ENCODE assay signal across 8 cellular contexts in genomic region chr20:4082406-4083102, GRCh38.
A peak's percentile ranks its signal among the peaks of the same experiment; 100 is the strongest.
DNase-seq lines count a peak whose midpoint lies in the region; ATAC-seq, FAIRE-seq and TF ChIP-seq lines count a peak whose summit lies in the region.

No MANE protein-coding gene starts in this region.

- WGBS in small intestine, 3 donors: 21 to 35% (median 24%) methylated on average over 6 of the region's 8 CpGs

- H3K36me3 ChIP-seq in OCI-LY7 (ENCODE audit: insufficient read depth, low read length) (no peaks in the 10 kb centered on the region), small intestine (ENCODE audit: control insufficient read depth in 2 of 2, insufficient read depth in 2 of 2, low read length in 2 of 2) (no peaks in the 10 kb centered on the region)

- CTCF ChIA-PET in AG04450 (lab: Charles Lee): interaction anchor here (1.7 kb wide), 1 partner anchor 56 kb away, joined by 7 read pairs; no protein-coding TSS in a partner anchor
- CTCF ChIA-PET in OCI-LY7 (lab: Charles Lee; ENCODE audit: unreplicated experiment): no interaction called here

- H3K4me2 ChIP-seq in OCI-LY7 (ENCODE audit: low read length): no peak overlapping the region

- H3K27me3 ChIP-seq in AG04450 (ENCODE audit: control insufficient read depth, insufficient read depth, low read length): no peaks in the 10 kb centered on the region
- no peaks in the 10 kb centered on the region for H3K27me3 ChIP-seq in small intestine (ENCODE audit: control insufficient read depth in 2 of 2, insufficient read depth in 2 of 2, low read length in 2 of 2)

- TF ChIP-seq CTCF in AG04450 (IDR thresholded peaks at IDR 0.05; ENCODE audit: low read depth, low read length) (no peak), OCI-LY7 (conservative IDR thresholded peaks at IDR 0.05; ENCODE audit: low read length) (no peak)

- POLR2A ChIA-PET in AG04450 (lab: Yijun Ruan, JAX) (no interaction called here), OCI-LY7 (lab: Charles Lee) (no interaction called here)

- no peaks in the 10 kb centered on the region for H3K9me2 ChIP-seq in OCI-LY7 (ENCODE audit: insufficient read depth, low read length)

- peak overlapping the region; percentile 95 for H3K27ac ChIP-seq in AG04450 (ENCODE audit: low read depth, low read length)
- no peak overlapping the region for H3K27ac ChIP-seq in OCI-LY7 (ENCODE audit: low read depth, low read length, poor library complexity, severe bottlenecking)
- H3K27ac ChIP-seq in small intestine (ENCODE audit: low read depth in 1 of 2, low read length in 1 of 2): peak overlapping the region in 1 of 2 donors; percentile 94

- no peaks in the 10 kb centered on the region for H3K79me2 ChIP-seq in OCI-LY7 (ENCODE audit: insufficient read depth, low read depth, low read length)

- no peak for FAIRE-seq in small intestine (lab: Jason Lieb, UNC)

- ATAC-seq in GM21717 (IDR thresholded peaks at IDR 0.05; ENCODE audit: unreplicated experiment): peak; percentile 57
- ATAC-seq in left cardiac atrium: peak; percentile 42 to 64

- H3K4me3 ChIP-seq in AG04450 (ENCODE audit: low read depth, low read length) (peak overlapping the region; percentile 35), OCI-LY7 (ENCODE audit: low read depth, low read length, poor library complexity, severe bottlenecking) (no peak overlapping the region), small intestine (ENCODE audit: low read depth in 1 of 2, low read length in 2 of 2) (no peak overlapping the region)

- BruUV-seq in OCI-LY7 (replicated peaks; lab: Mats Ljungman, UMichigan): no TSS peak

- H3K9me3 ChIP-seq in AG04450 (ENCODE audit: control insufficient read depth, insufficient read depth, low read length) (no peaks in the 10 kb centered on the region; the same call in 1 of the 2 replicates), OCI-LY7 (ENCODE audit: low read length) (no peaks in the 10 kb centered on the region), small intestine (ENCODE audit: control insufficient read depth, low read depth) (no peaks in the 10 kb centered on the region)

- no peaks in the 10 kb centered on the region for H4K20me1 ChIP-seq in OCI-LY7 (ENCODE audit: insufficient read depth, low read length)

- DNase-seq in AG04450 (ENCODE audit: low read depth, low spot score): no peak
- DNase-seq in OCI-LY7 (ENCODE audit: low spot score): no peak
- DNase-seq in activated T-cell treated with anti-CD3 and anti-CD28 coated beads, Interleukin-2, amount 50 U/mL, for 48 hours: peak; percentile 64 to 66
- peak; percentile 70 for DNase-seq in left cardiac atrium
- peak; percentile 63 for DNase-seq in stimulated activated CD4-positive, alpha-beta T cell treated with anti-CD3 and anti-CD28 coated beads, Interleukin-15, amount 100 ng/mL, for 24 hours
- no peak for DNase-seq in small intestine
- no peak for DNase-seq in NCI-H524 (lab: John Stamatoyannopoulos, UW)

- H2AFZ ChIP-seq in OCI-LY7 (ENCODE audit: low read length): peak overlapping the region; percentile 34; the same call in 1 of the 2 replicates

- peaks cover 12% of the 10 kb centered on the region for H3K4me1 ChIP-seq in OCI-LY7 (ENCODE audit: insufficient read depth, low read length, poor library complexity, severe bottlenecking)
- no peaks in the 10 kb centered on the region for H3K4me1 ChIP-seq in small intestine (ENCODE audit: control insufficient read depth in 2 of 2, insufficient read depth in 1 of 2, low read depth in 1 of 2, low read length in 1 of 2)

- intact Hi-C loops in OCI-LY7 (cut with micrococcal nuclease; ENCODE audit: unreplicated experiment): no loop called here
- intact Hi-C loops in left cardiac atrium (cut with DNase I): loop anchor here in 1 of 2 donors (10.0 kb wide), 1 partner anchor 408 kb away; no protein-coding TSS in a partner anchor

Comparison
In these comparisons a context has a peak if more than half of its experiments do, and no peak if none do; other contexts are left out.
1. DNase-seq: peak in activated T-cell treated with anti-CD3 and anti-CD28 coated beads, Interleukin-2, amount 50 U/mL, for 48 hours (2 of 2), left cardiac atrium (single experiment) and stimulated activated CD4-positive, alpha-beta T cell treated with anti-CD3 and anti-CD28 coated beads, Interleukin-15, amount 100 ng/mL, for 24 hours (single experiment); none in AG04450 (single experiment), OCI-LY7 (single experiment), small intestine (single experiment) and NCI-H524 (0 of 2).